ENCODE assay signal across 23 cellular contexts in the genomic region with DNA sequence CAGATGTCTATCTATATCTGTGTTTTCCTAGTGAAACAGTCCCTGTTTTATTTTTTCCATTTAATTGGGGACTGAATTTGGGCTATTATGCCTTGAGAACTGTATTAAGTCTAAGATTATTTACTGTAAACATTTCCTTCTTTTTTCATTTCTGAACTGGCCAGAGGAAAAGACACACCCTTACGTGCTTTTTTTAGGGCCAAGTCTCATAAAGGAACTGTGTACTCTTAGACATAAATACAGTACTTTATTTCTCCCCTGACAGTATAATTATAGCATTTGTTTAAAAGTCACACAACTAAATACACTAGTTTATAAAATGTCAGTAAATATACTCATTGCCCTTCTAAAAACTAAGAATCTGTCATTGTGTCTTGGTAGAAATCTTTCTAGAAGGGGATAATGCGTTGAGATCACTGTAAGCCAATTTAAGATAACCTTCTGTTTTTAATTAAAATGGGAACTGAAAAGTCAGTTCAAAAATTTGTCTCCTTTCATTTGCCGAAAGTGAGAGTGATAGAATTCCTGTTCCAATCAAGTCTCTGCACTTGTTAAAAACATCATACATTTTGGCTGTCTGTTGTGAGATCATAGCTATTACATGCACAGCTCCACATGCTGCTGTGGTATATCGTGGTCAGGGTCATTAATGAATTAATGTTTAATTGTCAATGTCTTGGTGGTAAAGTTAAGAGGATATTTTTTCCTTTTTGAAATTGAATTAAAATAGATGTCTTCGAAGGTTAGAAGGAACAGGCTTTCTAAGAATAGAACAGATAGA.
"Had no signal": no experiment of that assay in that cellular context is flagged by ENCODE, and none has a peak within 500 bp of the region (broad histone marks: within the 10 kb centered on the region; RNA-seq: fewer than 3 reads in every experiment).

No MANE protein-coding gene starts in this region.

- FAIRE-seq: colon, endothelial cell of umbilical vein had no signal

- H3K27me3 ChIP-seq: heart right ventricle, neutrophil, ovary, thyroid gland, upper lobe of right lung had no signal

- H3K27ac ChIP-seq: neutrophil, ovary, prostate gland, thyroid gland, upper lobe of right lung had no signal

- H3K4me3 ChIP-seq: heart right ventricle, ovary, prostate gland, thyroid gland, upper lobe of right lung had no signal

- H3K9me3 ChIP-seq: neutrophil, ovary, prostate gland, thyroid gland, upper lobe of right lung had no signal

- ATAC-seq: activated CD8-positive, alpha-beta T cell treated with anti-CD3 and anti-CD28 coated beads, Interleukin-2, amount 10 ng/mL, durations not matched to agents 7 days and 5 days; esophagus mucosa; stimulated activated naive CD8-positive, alpha-beta T cell treated with anti-CD3 and anti-CD28 coated beads, Interleukin-15, Interleukin-2, amounts not matched to agents 100 U/mL and 50 U/mL, for 24 hours; upper lobe of right lung had no signal

- H3K4me3 Mint-ChIP-seq: activated CD8-positive, alpha-beta T cell treated with anti-CD3 and anti-CD28 coated beads, Interleukin-2, amount 10 ng/mL, durations not matched to agents 7 days and 5 days; activated naive CD4-positive, alpha-beta T cell treated with anti-CD3 and anti-CD28 coated beads, Interleukin-2, amount 50 U/mL, for 24 hours; activated T-helper 1 cell treated with anti-CD3 and anti-CD28 coated beads, Interleukin-12 subunit alpha, Interleukin-12 subunit beta, Interleukin-2, Interleukin-4 antibody, amounts not matched to agents 30 ng/mL and 10 ng/mL and 1 ng/mL, durations not matched to agents 14 hours and 24 hours and 36 hours; central memory CD8-positive, alpha-beta T cell; nephron had no signal

- H3K27me3 Mint-ChIP-seq: activated naive CD4-positive, alpha-beta T cell treated with anti-CD3 and anti-CD28 coated beads, Interleukin-2, amount 50 U/mL, for 24 hours; central memory CD8-positive, alpha-beta T cell had no signal

- DNase-seq: activated CD4-positive, alpha-beta T cell treated with anti-CD3 and anti-CD28 coated beads for 1 hour; activated CD4-positive, alpha-beta T cell treated with anti-CD3 and anti-CD28 coated beads, Interleukin-2, amount 50 U/mL, for 1 hour; activated CD8-positive, alpha-beta T cell treated with anti-CD3 and anti-CD28 coated beads, Interleukin-2, amount 10 ng/mL, durations not matched to agents 7 days and 5 days; activated gamma-delta T cell; anterior cingulate cortex; effector memory CD4-positive, alpha-beta T cell; heart right ventricle; islet precursor cell; ovary; stimulated activated CD4-positive, alpha-beta T cell treated with anti-CD3 and anti-CD28 coated beads, Interleukin-4, amount 100 ng/mL, for 4 hours; stimulated activated naive CD8-positive, alpha-beta T cell treated with anti-CD3 and anti-CD28 coated beads, Interleukin-15, Interleukin-2, amounts not matched to agents 100 U/mL and 50 U/mL, for 24 hours; substantia nigra; thyroid gland; upper lobe of right lung had no signal

- H3K36me3 ChIP-seq: neutrophil, ovary, prostate gland, thyroid gland, upper lobe of right lung had no signal

- H3K27ac Mint-ChIP-seq: activated CD8-positive, alpha-beta T cell treated with anti-CD3 and anti-CD28 coated beads, Interleukin-2, amount 10 ng/mL, durations not matched to agents 7 days and 5 days; activated naive CD4-positive, alpha-beta T cell treated with anti-CD3 and anti-CD28 coated beads, Interleukin-2, amount 50 U/mL, for 24 hours; activated T-helper 1 cell treated with anti-CD3 and anti-CD28 coated beads, Interleukin-12 subunit alpha, Interleukin-12 subunit beta, Interleukin-2, Interleukin-4 antibody, amounts not matched to agents 30 ng/mL and 10 ng/mL and 1 ng/mL, durations not matched to agents 14 hours and 24 hours and 36 hours; nephron had no signal

- H3K4me1 ChIP-seq: prostate gland, thyroid gland, upper lobe of right lung had no signal

- H3K9me3 Mint-ChIP-seq: activated naive CD4-positive, alpha-beta T cell treated with anti-CD3 and anti-CD28 coated beads, Interleukin-2, amount 50 U/mL, for 24 hours; activated T-helper 1 cell treated with anti-CD3 and anti-CD28 coated beads, Interleukin-12 subunit alpha, Interleukin-12 subunit beta, Interleukin-2, Interleukin-4 antibody, amounts not matched to agents 30 ng/mL and 10 ng/mL and 1 ng/mL, durations not matched to agents 14 hours and 24 hours and 36 hours; central memory CD8-positive, alpha-beta T cell had no signal

- H3K4me1 Mint-ChIP-seq: activated naive CD4-positive, alpha-beta T cell treated with anti-CD3 and anti-CD28 coated beads, Interleukin-2, amount 50 U/mL, for 24 hours; central memory CD8-positive, alpha-beta T cell had no signal
